Comparison of ENCODE assay signal across 8 cellular contexts in genomic region chr2:218216674-218217365, GRCh38. TPM values are rescaled to one million over a fixed set of nuclear protein-coding genes. Genes with fewer than 3 reads are reported as not detected.
DNase-seq lines count a peak whose midpoint lies in the region; ATAC-seq and TF ChIP-seq lines count a peak whose summit lies in the region.

TSS of gene ARPC2 (plus strand) at chr2:218217189. CDS start at chr2:218217471, 282 bp downstream.

- peak within 1 kb of the TSS; percentile 96 for H2BK5ac ChIP-seq in neuronal stem cell (ENCODE audit: low read length)

- peak; percentile 97 for ATAC-seq in gastroesophageal sphincter

- peaks cover 12 to 49% (median 31%) of the 10 kb centered on the region in 3 donors for H3K4me1 ChIP-seq in gastroesophageal sphincter
- H3K4me1 ChIP-seq in neuronal stem cell (ENCODE audit: control insufficient read depth in 2 of 2, insufficient read depth in 1 of 2, low read depth in 1 of 2, low read length in 2 of 2) = peaks cover 2 to 4% of the 10 kb centered on the region in 2 donors
- peaks cover 16 to 52% (median 47%) of the 10 kb centered on the region in 5 donors for H3K4me1 ChIP-seq in subcutaneous abdominal adipose tissue (ENCODE audit: control insufficient read depth in 5 of 5, insufficient read depth in 5 of 5, low read length in 5 of 5)

- no peaks in the 10 kb centered on the region for H3K9me3 Mint-ChIP-seq in activated naive CD4-positive, alpha-beta T cell treated with anti-CD3 and anti-CD28 coated beads, Interleukin-2, amount 10 ng/mL, durations not matched to agents 7 days and 5 days

- TF ChIP-seq CTCF in HFF-Myc (IDR thresholded peaks at IDR 0.05; ENCODE audit: low read depth, low read length, missing control alignments) (no peak), gastroesophageal sphincter (IDR thresholded peaks at IDR 0.05) (peak in 3 of 4 experiments; percentile 28 to 63 (median 60))

- H2BK15ac ChIP-seq in neuronal stem cell (ENCODE audit: low read length) = no peak within 1 kb of the TSS

- H2BK120ac ChIP-seq in neuronal stem cell (ENCODE audit: low read depth, low read length) = no peak within 1 kb of the TSS

- H3K36me3 Mint-ChIP-seq in activated naive CD4-positive, alpha-beta T cell treated with anti-CD3 and anti-CD28 coated beads, Interleukin-2, amount 10 ng/mL, durations not matched to agents 7 days and 5 days = peaks cover 41% of the 10 kb centered on the region

- H3K27ac ChIP-seq in SK-N-MC = peak within 1 kb of the TSS; percentile 84
- peak within 1 kb of the TSS; percentile 90 to 96 (median 93) for H3K27ac ChIP-seq in gastroesophageal sphincter
- H3K27ac ChIP-seq in neuronal stem cell (replicated peaks; ENCODE audit: low read length) = peak within 1 kb of the TSS; percentile 52
- peak within 1 kb of the TSS; percentile 96 for H3K27ac ChIP-seq in subcutaneous abdominal adipose tissue (ENCODE audit: low read depth, low read length)

- peaks cover 40% of the 10 kb centered on the region for H3K4me1 Mint-ChIP-seq in activated naive CD4-positive, alpha-beta T cell treated with anti-CD3 and anti-CD28 coated beads, Interleukin-2, amount 10 ng/mL, durations not matched to agents 7 days and 5 days

- no peak for TF ChIP-seq EP300 in gastroesophageal sphincter (IDR thresholded peaks at IDR 0.05)

- H3K27me3 ChIP-seq in gastroesophageal sphincter (no peaks in the 10 kb centered on the region), neuronal stem cell (ENCODE audit: control insufficient read depth in 3 of 3, insufficient read depth in 3 of 3, low read depth in 1 of 3, low read length in 3 of 3) (no peaks in the 10 kb centered on the region), subcutaneous abdominal adipose tissue (ENCODE audit: control insufficient read depth in 5 of 5, insufficient read depth in 4 of 5, low read length in 5 of 5) (no peaks in the 10 kb centered on the region)

- H4K91ac ChIP-seq in neuronal stem cell (ENCODE audit: low read depth, low read length, poor library complexity) = no peak within 1 kb of the TSS

- H3K36me3 ChIP-seq in SK-N-MC (ENCODE audit: insufficient read depth, low read length) (0 out of 2 replicates have a peak, but pooled peaks cover 6% of the 10 kb centered on the region), gastroesophageal sphincter (no peaks in the 10 kb centered on the region), neuronal stem cell (replicated peaks in 1 of 2; ENCODE audit: control insufficient read depth in 2 of 2, insufficient read depth in 2 of 2, low read length in 2 of 2) (peaks cover 0 to 27% of the 10 kb centered on the region in 2 donors), subcutaneous abdominal adipose tissue (ENCODE audit: control insufficient read depth in 5 of 5, insufficient read depth in 5 of 5, low read length in 5 of 5) (peaks cover 0 to 6% (median 0%) of the 10 kb centered on the region in 5 donors)

- peak within 1 kb of the TSS; percentile 67 for H4K8ac ChIP-seq in neuronal stem cell (ENCODE audit: low read depth, low read length)

- peak within 1 kb of the TSS; percentile 91 for H2AFZ ChIP-seq in neuronal stem cell (ENCODE audit: low read length)

- peak within 1 kb of the TSS; percentile 90 for H3K27ac Mint-ChIP-seq in activated naive CD4-positive, alpha-beta T cell treated with anti-CD3 and anti-CD28 coated beads, Interleukin-2, amount 10 ng/mL, durations not matched to agents 7 days and 5 days

- H3K18ac ChIP-seq in neuronal stem cell (ENCODE audit: low read length) = peak within 1 kb of the TSS; percentile 97

- WGBS in gastroesophageal sphincter (ENCODE audit: low coverage in 1 of 2), 2 donors = 0% methylated on average over 6 of the region's 60 CpGs; no CpG with 5 or more reads in 1 of the 2 donors
- WGBS in neuronal stem cell (ENCODE audit: extremely low coverage in 2 of 2, insufficient read length in 2 of 2, insufficient replicate concordance in 1 of 2), 2 donors = no CpG with 5 or more reads among the region's 60 CpGs

- H3K4me2 ChIP-seq in neuronal stem cell (ENCODE audit: insufficient read depth, low read length, poor library complexity, severe bottlenecking) = peak within 1 kb of the TSS; percentile 70

- H2BK12ac ChIP-seq in neuronal stem cell (ENCODE audit: low read length) = no peak within 1 kb of the TSS

- H3K9ac ChIP-seq in SK-N-MC (ENCODE audit: insufficient read length) (peak within 1 kb of the TSS; percentile 86), neuronal stem cell (ENCODE audit: low read depth, low read length, poor library complexity) (peak within 1 kb of the TSS; percentile 95), subcutaneous abdominal adipose tissue (ENCODE audit: low read length in 5 of 5) (peak within 1 kb of the TSS; percentile 89 to 92 (median 91))

- CTCF ChIA-PET in activated naive CD4-positive, alpha-beta T cell treated with anti-CD3 and anti-CD28 coated beads, Interleukin-2, amount 10 ng/mL, durations not matched to agents 7 days and 5 days (lab: Charles Lee) = interaction anchor here (0.5 to 2.5 kb wide), 4 partner anchors 28 to 91 kb away, joined by 3 to 8 read pairs (median 4); no protein-coding TSS in a partner anchor

- peak; percentile 87 to 91 for TF ChIP-seq POLR2A in gastroesophageal sphincter (IDR thresholded peaks at IDR 0.05)

- H3K4me3 ChIP-seq in HFF-Myc (replicated peaks; ENCODE audit: low read depth, low read length) (peak within 1 kb of the TSS; percentile 97), SK-N-MC (peak within 1 kb of the TSS; percentile 89), gastroesophageal sphincter (peak within 1 kb of the TSS; percentile 72 to 94), neuronal stem cell (ENCODE audit: low read length in 2 of 2) (peak within 1 kb of the TSS; percentile 90 to 100), subcutaneous abdominal adipose tissue (ENCODE audit: low read depth in 1 of 5, low read length in 5 of 5) (peak within 1 kb of the TSS; percentile 81 to 95 (median 92))

- DNase-seq in GM03348 (ENCODE audit: low spot score) (peak; percentile 97), HFF-Myc (ENCODE audit: extremely low read depth, low read depth) (peak; percentile 72), NAMALWA (ENCODE audit: low spot score) (peak; percentile 95), SK-N-MC (ENCODE audit: low read depth, low spot score) (peak; percentile 58), neuronal stem cell (ENCODE audit: low spot score) (peak; percentile 87)
- DNase-seq in activated naive CD4-positive, alpha-beta T cell treated with anti-CD3 and anti-CD28 coated beads, Interleukin-2, amount 10 ng/mL, durations not matched to agents 7 days and 5 days = peak; percentile 95

- H3K9me3 ChIP-seq in SK-N-MC (ENCODE audit: low read depth, low read length) = no peaks in the 10 kb centered on the region
- no peaks in the 10 kb centered on the region for H3K9me3 ChIP-seq in gastroesophageal sphincter
- H3K9me3 ChIP-seq in neuronal stem cell (replicated peaks in 1 of 2; ENCODE audit: control insufficient read depth in 2 of 2, insufficient read depth in 1 of 2, low read depth in 1 of 2, low read length in 2 of 2) = no peaks in the 10 kb centered on the region
- no peaks in the 10 kb centered on the region for H3K9me3 ChIP-seq in subcutaneous abdominal adipose tissue (ENCODE audit: control insufficient read depth in 5 of 5, low read length in 5 of 5)

- peak within 1 kb of the TSS; percentile 93 for H2AK5ac ChIP-seq in neuronal stem cell (ENCODE audit: low read depth, low read length)

- H3K27me3 Mint-ChIP-seq in activated naive CD4-positive, alpha-beta T cell treated with anti-CD3 and anti-CD28 coated beads, Interleukin-2, amount 10 ng/mL, durations not matched to agents 7 days and 5 days = peaks cover 10% of the 10 kb centered on the region

- peaks cover 7% of the 10 kb centered on the region for H3K79me1 ChIP-seq in neuronal stem cell (ENCODE audit: low read depth, low read length)

- peak within 1 kb of the TSS; percentile 99 for H3K4me3 Mint-ChIP-seq in activated naive CD4-positive, alpha-beta T cell treated with anti-CD3 and anti-CD28 coated beads, Interleukin-2, amount 10 ng/mL, durations not matched to agents 7 days and 5 days

- peak within 1 kb of the TSS; percentile 84 for H3K14ac ChIP-seq in neuronal stem cell (ENCODE audit: low read length)

- H3K23ac ChIP-seq in neuronal stem cell (ENCODE audit: low read depth, low read length, poor library complexity) = peak within 1 kb of the TSS; percentile 90

- H3K4ac ChIP-seq in neuronal stem cell (ENCODE audit: low read length) = no peak within 1 kb of the TSS

RNA-seq across cellular contexts. Expression of gene ARPC2, which starts in this region (rescaled TPM):
- total RNA-seq in gastroesophageal sphincter = 100 to 1,000 TPM; 275 to 314 (median 287) TPM
- polyA plus RNA-seq in neuronal stem cell (2013, experiment 1 of 2) = 208 TPM
- polyA plus RNA-seq in neuronal stem cell (2013, experiment 2 of 2) = 206 TPM

Comparison
In these comparisons a context has a peak if more than half of its experiments do, and no peak if none do; other contexts are left out.
1. Peak in every context shown above with its lines: DNase-seq, ATAC-seq, H3K4me3 ChIP-seq and H3K27ac ChIP-seq.